ENCODE assay signal across 10 cellular contexts in the genomic region with DNA sequence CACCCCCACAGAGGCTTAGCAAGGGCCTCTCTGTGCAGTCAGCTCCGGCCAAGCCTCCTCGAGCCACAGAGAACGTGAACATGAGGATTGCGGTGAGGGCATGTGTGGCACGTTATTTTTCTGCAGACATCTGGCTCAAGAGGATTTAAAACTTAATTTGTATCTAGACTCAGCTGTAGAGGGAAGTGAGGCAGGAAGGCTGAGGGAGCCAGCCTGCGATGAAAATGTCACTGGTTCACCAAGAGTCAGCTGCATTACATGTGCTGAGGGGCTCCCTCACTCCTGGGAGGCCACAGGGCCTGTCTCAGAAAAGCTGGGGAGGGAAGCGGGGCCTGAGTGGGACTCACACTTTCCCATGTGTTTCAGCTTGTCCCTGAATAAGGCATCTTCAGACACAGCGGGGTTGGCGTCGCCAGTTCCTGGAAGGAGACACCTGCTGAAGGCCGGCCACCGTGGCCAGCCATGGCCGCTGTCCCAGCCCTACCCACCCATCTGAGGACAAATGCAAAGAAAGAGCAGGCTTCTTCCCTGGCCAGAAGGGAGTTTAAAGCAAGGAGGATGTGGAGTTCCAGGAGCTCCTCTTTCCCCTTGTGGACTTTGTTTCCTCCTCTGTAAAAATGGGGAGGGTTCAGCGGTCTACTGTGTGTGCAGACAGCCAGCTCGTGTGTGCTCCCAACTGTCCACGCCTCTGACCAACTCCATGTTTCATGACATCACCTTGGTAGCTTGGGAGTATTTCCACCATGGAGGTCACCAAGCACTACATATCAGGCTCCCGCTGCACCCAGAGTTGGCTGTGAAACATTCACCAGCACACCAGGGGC. TPM values are rescaled to one million over a fixed set of nuclear protein-coding genes. Genes with fewer than 3 reads are reported as not detected.
DNase-seq lines count a peak whose midpoint lies in the region; ATAC-seq and TF ChIP-seq lines count a peak whose summit lies in the region.
"Had no signal": no experiment of that assay in that cellular context is flagged by ENCODE, and none has a peak within 500 bp of the region (broad histone marks: within the 10 kb centered on the region; RNA-seq: fewer than 3 reads in every experiment).

No MANE protein-coding gene starts in this region.

- no peak for DNase-seq in activated CD8-positive, alpha-beta T cell treated with anti-CD3 and anti-CD28 coated beads, Interleukin-2, amount 10 ng/mL, durations not matched to agents 7 days and 5 days
- DNase-seq in activated CD8-positive, alpha-beta T cell treated with anti-CD3 and anti-CD28 coated beads for 36 hours, result no peak
- DNase-seq in ascending aorta (ENCODE audit: low spot score in 2 of 2), result no peak
- DNase-seq in upper lobe of left lung, result no peak
- DNase-seq in cerebellum (ENCODE audit: low spot score), result no peak

- TF ChIP-seq CTCF in activated CD8-positive, alpha-beta T cell treated with anti-CD3 and anti-CD28 coated beads for 36 hours (IDR thresholded peaks at IDR 0.05), result no peak
- TF ChIP-seq CTCF in ascending aorta (IDR thresholded peaks at IDR 0.05) (no peak), upper lobe of left lung (IDR thresholded peaks at IDR 0.05) (no peak)

- POLR2A ChIA-PET in activated CD8-positive, alpha-beta T cell treated with anti-CD3 and anti-CD28 coated beads, Interleukin-2, amount 10 ng/mL, durations not matched to agents 7 days and 5 days (lab: Charles Lee), result interaction anchor here (1.1 to 2.1 kb wide), 4 partner anchors 9 to 30 kb away, joined by 3 to 7 read pairs (median 4); partner anchors contain the start of gene MRPS23
- POLR2A ChIA-PET in activated CD8-positive, alpha-beta T cell treated with anti-CD3 and anti-CD28 coated beads for 36 hours (lab: Charles Lee), result interaction anchor here (0.9 to 1.5 kb wide), 6 partner anchors 16 to 138 kb away, joined by 3 to 4 read pairs (median 4); partner anchors contain the start of gene SRSF1

- H3K9me3 Mint-ChIP-seq in activated CD8-positive, alpha-beta T cell treated with anti-CD3 and anti-CD28 coated beads, Interleukin-2, amount 10 ng/mL, durations not matched to agents 7 days and 5 days (ENCODE audit: insufficient read depth), result no peaks in the 10 kb centered on the region
- H3K9me3 Mint-ChIP-seq in activated CD8-positive, alpha-beta T cell treated with anti-CD3 and anti-CD28 coated beads for 36 hours, result no peaks in the 10 kb centered on the region

- H3K36me3 ChIP-seq in ascending aorta, result peaks cover 15 to 20% of the 10 kb centered on the region in 2 donors
- H3K36me3 ChIP-seq in mesodermal cell (ENCODE audit: control insufficient read depth, insufficient read depth, low read length), result peaks cover 42% of the 10 kb centered on the region
- peaks cover 7 to 43% (median 35%) of the 10 kb centered on the region in 4 donors for H3K36me3 ChIP-seq in upper lobe of left lung
- H3K36me3 ChIP-seq: HAP-1 had no signal

- intact Hi-C loops in activated CD8-positive, alpha-beta T cell treated with anti-CD3 and anti-CD28 coated beads for 36 hours (cut with micrococcal nuclease), result no loop called here
- intact Hi-C loops in ascending aorta (cut with DNase I), result loop anchor here (2.0 kb wide), 1 partner anchor 88 kb away; no protein-coding TSS in a partner anchor

- peak overlapping the region; percentile 43 for H3K27ac Mint-ChIP-seq in activated CD8-positive, alpha-beta T cell treated with anti-CD3 and anti-CD28 coated beads, Interleukin-2, amount 10 ng/mL, durations not matched to agents 7 days and 5 days
- no peak overlapping the region for H3K27ac Mint-ChIP-seq in activated CD8-positive, alpha-beta T cell treated with anti-CD3 and anti-CD28 coated beads for 36 hours
- H3K27ac Mint-ChIP-seq: IgD-negative memory B cell had no signal

- H3K36me3 Mint-ChIP-seq in activated CD8-positive, alpha-beta T cell treated with anti-CD3 and anti-CD28 coated beads, Interleukin-2, amount 10 ng/mL, durations not matched to agents 7 days and 5 days (ENCODE audit: low read depth), result no peaks in the 10 kb centered on the region
- no peaks in the 10 kb centered on the region for H3K36me3 Mint-ChIP-seq in activated CD8-positive, alpha-beta T cell treated with anti-CD3 and anti-CD28 coated beads for 36 hours (ENCODE audit: low read depth)
- H3K36me3 Mint-ChIP-seq: IgD-negative memory B cell had no signal

- no peak for ATAC-seq in activated CD8-positive, alpha-beta T cell treated with anti-CD3 and anti-CD28 coated beads, Interleukin-2, amount 10 ng/mL, durations not matched to agents 7 days and 5 days
- ATAC-seq in activated CD8-positive, alpha-beta T cell treated with anti-CD3 and anti-CD28 coated beads for 36 hours, result no peak
- ATAC-seq in upper lobe of left lung (ENCODE audit: low FRiP score in 2 of 2) (no peak), HG02840 (IDR thresholded peaks at IDR 0.05; ENCODE audit: low FRiP score, unreplicated experiment) (no peak), HG03196 (IDR thresholded peaks at IDR 0.05; ENCODE audit: unreplicated experiment) (no peak)

- peaks cover 27% of the 10 kb centered on the region for H3K27me3 Mint-ChIP-seq in activated CD8-positive, alpha-beta T cell treated with anti-CD3 and anti-CD28 coated beads, Interleukin-2, amount 10 ng/mL, durations not matched to agents 7 days and 5 days (ENCODE audit: low read depth)
- peaks cover 17% of the 10 kb centered on the region for H3K27me3 Mint-ChIP-seq in activated CD8-positive, alpha-beta T cell treated with anti-CD3 and anti-CD28 coated beads for 36 hours

- H3K4me3 Mint-ChIP-seq in activated CD8-positive, alpha-beta T cell treated with anti-CD3 and anti-CD28 coated beads, Interleukin-2, amount 10 ng/mL, durations not matched to agents 7 days and 5 days, result no peak overlapping the region
- no peak overlapping the region for H3K4me3 Mint-ChIP-seq in activated CD8-positive, alpha-beta T cell treated with anti-CD3 and anti-CD28 coated beads for 36 hours

- no peak for TF ChIP-seq POLR2A in upper lobe of left lung (IDR thresholded peaks at IDR 0.05)

- TF ChIP-seq EP300 in upper lobe of left lung (IDR thresholded peaks at IDR 0.05), result no peak

- H3K9me3 ChIP-seq in ascending aorta, result no peaks in the 10 kb centered on the region
- H3K9me3 ChIP-seq in mesodermal cell (ENCODE audit: control insufficient read depth, low read length), result no peaks in the 10 kb centered on the region
- no peaks in the 10 kb centered on the region for H3K9me3 ChIP-seq in upper lobe of left lung
- H3K9me3 ChIP-seq: HAP-1 had no signal

- 89 to 91% methylated on average over 12 to 16 of the region's 17 CpGs for WGBS in mesodermal cell (ENCODE audit: insufficient coverage in 2 of 2), 2 experiments
- 66 to 71% methylated on average over 17 of the region's 17 CpGs for WGBS in upper lobe of left lung, 2 donors

- H3K4me1 ChIP-seq in ascending aorta (peaks cover 33 to 49% of the 10 kb centered on the region in 2 donors), mesodermal cell (ENCODE audit: control insufficient read depth, insufficient read depth, low read length, poor library complexity, severe bottlenecking) (peaks cover 60% of the 10 kb centered on the region), upper lobe of left lung (peaks cover 29 to 38% (median 36%) of the 10 kb centered on the region in 4 donors)
- H3K4me1 ChIP-seq: HAP-1 had no signal

- peak overlapping the region; percentile 83 to 95 for H3K27ac ChIP-seq in ascending aorta
- peak overlapping the region; percentile 80 for H3K27ac ChIP-seq in mesodermal cell (ENCODE audit: low read depth, low read length, severe bottlenecking)
- peak overlapping the region; percentile 41 to 81 (median 68) for H3K27ac ChIP-seq in upper lobe of left lung

- CTCF ChIA-PET in activated CD8-positive, alpha-beta T cell treated with anti-CD3 and anti-CD28 coated beads, Interleukin-2, amount 10 ng/mL, durations not matched to agents 7 days and 5 days (lab: Charles Lee), result interaction anchor here (0.7 to 5.2 kb wide), 4 partner anchors 10 to 130 kb away, joined by 3 to 40 read pairs (median 8); no protein-coding TSS in a partner anchor
- CTCF ChIA-PET in activated CD8-positive, alpha-beta T cell treated with anti-CD3 and anti-CD28 coated beads for 36 hours (lab: Charles Lee), result interaction anchor here (1.4 to 6.7 kb wide), 2 partner anchors 9 to 11 kb away, joined by 4 to 44 read pairs; no protein-coding TSS in a partner anchor

- H3K27me3 ChIP-seq in ascending aorta (no peaks in the 10 kb centered on the region), upper lobe of left lung (no peaks in the 10 kb centered on the region)

- H3K4me1 Mint-ChIP-seq in activated CD8-positive, alpha-beta T cell treated with anti-CD3 and anti-CD28 coated beads, Interleukin-2, amount 10 ng/mL, durations not matched to agents 7 days and 5 days (ENCODE audit: low read depth), result peaks cover 34% of the 10 kb centered on the region
- H3K4me1 Mint-ChIP-seq in activated CD8-positive, alpha-beta T cell treated with anti-CD3 and anti-CD28 coated beads for 36 hours (ENCODE audit: low read depth), result peaks cover 21% of the 10 kb centered on the region

- peak overlapping the region in 1 of 2 donors; percentile 20 for H3K4me3 ChIP-seq in ascending aorta
- H3K4me3 ChIP-seq in mesodermal cell (ENCODE audit: extremely low read depth, insufficient read depth, low read length, poor library complexity, severe bottlenecking), result no peak overlapping the region
- H3K4me3 ChIP-seq in upper lobe of left lung, result no peak overlapping the region
- H3K4me3 ChIP-seq: HAP-1 had no signal

RNA-seq across cellular contexts. Expression of gene MRPS23, which starts 19.1 kb away (rescaled TPM):
- 10 to 100 TPM; 46.3 to 48.7 TPM for total RNA-seq in activated CD8-positive, alpha-beta T cell treated with anti-CD3 and anti-CD28 coated beads, Interleukin-2, amount 10 ng/mL, durations not matched to agents 7 days and 5 days
- total RNA-seq in activated CD8-positive, alpha-beta T cell treated with anti-CD3 and anti-CD28 coated beads for 36 hours, result 10 to 100 TPM; 69.5 to 70.0 TPM
- total RNA-seq in ascending aorta (2.0 TPM), upper lobe of left lung (10 to 100 TPM; 11.4 to 50.6 (median 19.1) TPM), cerebellum (17.1 TPM)
- 38.1 TPM for polyA plus RNA-seq in mesodermal cell (2013, experiment 1 of 2)
- 36.0 TPM for polyA plus RNA-seq in mesodermal cell (2013, experiment 2 of 2)
